Comparison of ENCODE assay signal across 8 cellular contexts in genomic region chr1:149886396-149887195, GRCh38. TPM values are rescaled to one million over a fixed set of nuclear protein-coding genes. Genes with fewer than 3 reads are reported as not detected.
DNase-seq lines count a peak whose midpoint lies in the region; ATAC-seq, FAIRE-seq and TF ChIP-seq lines count a peak whose summit lies in the region.

No MANE protein-coding gene starts in this region.

- H3K36me3 ChIP-seq in SU-DHL-6 (ENCODE audit: low read length) (no peaks in the 10 kb centered on the region), heart right ventricle (no peaks in the 10 kb centered on the region), upper lobe of left lung (no peaks in the 10 kb centered on the region)

- no peaks in the 10 kb centered on the region for H3K79me2 ChIP-seq in SU-DHL-6 (ENCODE audit: insufficient read depth, low read length)

- peak; percentile 70 for FAIRE-seq in GM12891 (lab: Jason Lieb, UNC)

- WGBS in adipose tissue, 3 donors: 0 to 1% (median 0%) methylated on average over 62 of the region's 62 CpGs
- 0 to 1% methylated on average over 62 of the region's 62 CpGs for WGBS in heart right ventricle, 2 donors
- 0 to 1% methylated on average over 27 to 61 of the region's 62 CpGs for WGBS in upper lobe of left lung, 2 donors

- H3F3A ChIP-seq in SU-DHL-6 (ENCODE audit: insufficient read depth): peaks cover 52% of the 10 kb centered on the region

- H3K27me3 ChIP-seq in SU-DHL-6 (ENCODE audit: low read length): no peaks in the 10 kb centered on the region
- no peaks in the 10 kb centered on the region for H3K27me3 ChIP-seq in heart right ventricle
- no peaks in the 10 kb centered on the region for H3K27me3 ChIP-seq in upper lobe of left lung

- H3K4me3 ChIP-seq in SU-DHL-6 (ENCODE audit: insufficient read depth, low read length, poor library complexity, severe bottlenecking): peak overlapping the region; percentile 77
- H3K4me3 ChIP-seq in heart right ventricle: peak overlapping the region; percentile 55 to 95 (median 72)
- peak overlapping the region; percentile 54 to 67 (median 58) for H3K4me3 ChIP-seq in upper lobe of left lung

- H3K4me1 ChIP-seq in heart right ventricle: peaks cover 0 to 35% (median 30%) of the 10 kb centered on the region in 9 donors
- H3K4me1 ChIP-seq in upper lobe of left lung: peaks cover 15 to 26% (median 19%) of the 10 kb centered on the region in 4 donors

- ATAC-seq in HG02798 (IDR thresholded peaks at IDR 0.05; ENCODE audit: poor library complexity, unreplicated experiment) (peak; percentile 68), heart right ventricle (peak; percentile 83 to 91 (median 88)), upper lobe of left lung (ENCODE audit: low FRiP score in 2 of 2) (peak; percentile 89 to 94)

- H3K9me3 ChIP-seq in SU-DHL-6 (ENCODE audit: insufficient read depth, low read length) (no peaks in the 10 kb centered on the region), heart right ventricle (no peaks in the 10 kb centered on the region), upper lobe of left lung (no peaks in the 10 kb centered on the region)

- peak in 2 of 4 donors; percentile 47 to 93 for TF ChIP-seq EP300 in upper lobe of left lung (IDR thresholded peaks at IDR 0.05)

- no peaks in the 10 kb centered on the region for H3K9me2 ChIP-seq in SU-DHL-6 (replicated peaks; ENCODE audit: insufficient read depth, low read length)

- peak overlapping the region; percentile 78 for H3K4me2 ChIP-seq in SU-DHL-6 (ENCODE audit: low read depth, low read length, poor library complexity, severe bottlenecking)

- TF ChIP-seq CTCF in SU-DHL-6 (IDR thresholded peaks at IDR 0.05; ENCODE audit: insufficient read depth, low read length, poor library complexity, severe bottlenecking) (no peak), heart right ventricle (IDR thresholded peaks at IDR 0.05) (no peak), upper lobe of left lung (IDR thresholded peaks at IDR 0.05) (peak in 2 of 6 experiments; percentile 6 to 38)

- H3K27ac ChIP-seq in SU-DHL-6 (ENCODE audit: low read depth, low read length): peak overlapping the region; percentile 96
- peak overlapping the region; percentile 91 for H3K27ac ChIP-seq in adipose tissue (ENCODE audit: low read depth, low read length)
- peak overlapping the region; percentile 89 to 100 (median 98) for H3K27ac ChIP-seq in heart right ventricle
- peak overlapping the region; percentile 99 to 100 (median 100) for H3K27ac ChIP-seq in upper lobe of left lung

- DNase-seq in GM12891 (ENCODE audit: insufficient read length, low spot score): peak; percentile 56
- DNase-seq in NCI-H1417 treated with DMSO at 0.1 percent for 48 hours (lab: John Stamatoyannopoulos, UW): peak; percentile 98
- DNase-seq in heart right ventricle: peak; percentile 72 to 95
- peak; percentile 74 to 98 (median 84) for DNase-seq in posterior cingulate gyrus
- peak; percentile 91 to 95 for DNase-seq in upper lobe of left lung

- H3K9ac ChIP-seq in SU-DHL-6 (ENCODE audit: low read length): peak overlapping the region; percentile 67

- intact Hi-C loops in heart right ventricle (cut with DNase I): no loop called here
- intact Hi-C loops in posterior cingulate gyrus (cut with DNase I): no loop called here

- no peak overlapping the region for H2AFZ ChIP-seq in SU-DHL-6 (ENCODE audit: low read depth, low read length, severe bottlenecking)

- TF ChIP-seq POLR2A in GM12891 (IDR thresholded peaks at IDR 0.05; ENCODE audit: low read depth, low read length) (peak; percentile 97), upper lobe of left lung (IDR thresholded peaks at IDR 0.05) (peak; percentile 94 to 100 (median 100))

- no peaks in the 10 kb centered on the region for H4K20me1 ChIP-seq in SU-DHL-6 (ENCODE audit: low read depth, low read length)

TF ChIP-seq in GM12891, 5 proteins besides CTCF, POLR2A, EP300 and RAD21:
- peak; percentile 99 for TF ChIP-seq POU2F2 (IDR thresholded peaks at IDR 0.05; ENCODE audit: low read depth, low read length)
- TF ChIP-seq POLR2AphosphoS5 (IDR thresholded peaks at IDR 0.05; ENCODE audit: low read depth, low read length): peak; percentile 97
- no peak for TF ChIP-seq SPI1 (IDR thresholded peaks at IDR 0.05; ENCODE audit: low read depth, low read length)
- TF ChIP-seq TAF1 (IDR thresholded peaks at IDR 0.05; ENCODE audit: low read depth, low read length): peak; percentile 90
- no peak for TF ChIP-seq PAX5 (IDR thresholded peaks at IDR 0.05; ENCODE audit: insufficient read depth, low read length, severe bottlenecking)

RNA-seq across cellular contexts. Expression of gene BOLA1, which starts 12.8 kb away (rescaled TPM):
- 15.7 TPM for polyA plus RNA-seq in GM12891 (2012; ENCODE audit: low read depth, missing spikeins)
- polyA plus RNA-seq in adipose tissue: 10 to 100 TPM; 19.7 to 23.5 (median 21.7) TPM
- total RNA-seq in heart right ventricle: 10 to 100 TPM; 12.9 to 20.0 (median 15.8) TPM
- polyA plus RNA-seq in heart right ventricle: 10 to 100 TPM; 22.7 to 33.6 TPM
- total RNA-seq in upper lobe of left lung: 10 to 100 TPM; 11.1 to 23.0 (median 14.5) TPM

RNA-seq across cellular contexts. Expression of gene SV2A, which starts 31.0 kb away (rescaled TPM):
- polyA plus RNA-seq in GM12891 (2012; ENCODE audit: low read depth, missing spikeins): 6.9 TPM
- under 1 TPM; 0.33 to 0.94 (median 0.45) TPM for polyA plus RNA-seq in adipose tissue
- total RNA-seq in heart right ventricle: under 1 TPM; 0.14 to 0.68 (median 0.31) TPM
- under 1 TPM; 0.44 to 0.48 TPM for polyA plus RNA-seq in heart right ventricle
- total RNA-seq in upper lobe of left lung: 1 to 10 TPM in 3 of 6 donors, under 1 TPM in 3; 0.44 to 1.6 (median 0.98) TPM

RNA-seq across cellular contexts. Expression of gene SF3B4, which starts 41.0 kb away (rescaled TPM):
- polyA plus RNA-seq in GM12891 (2012; ENCODE audit: low read depth, missing spikeins): 52.4 TPM
- 10 to 100 TPM; 13.0 to 34.8 (median 23.6) TPM for polyA plus RNA-seq in adipose tissue
- 10 to 100 TPM; 19.8 to 31.9 (median 26.2) TPM for total RNA-seq in heart right ventricle
- 10 to 100 TPM; 12.6 to 20.3 TPM for polyA plus RNA-seq in heart right ventricle
- 10 to 100 TPM in 5 of 6 donors, 1 to 10 TPM in 1; 9.4 to 49.1 (median 15.2) TPM for total RNA-seq in upper lobe of left lung

RNA-seq across cellular contexts. Expression of gene MTMR11, which starts 50.1 kb away (rescaled TPM):
- polyA plus RNA-seq in GM12891 (2012; ENCODE audit: low read depth, missing spikeins): 0.73 TPM
- polyA plus RNA-seq in adipose tissue: 1 to 10 TPM; 1.4 to 7.3 (median 2.1) TPM
- total RNA-seq in heart right ventricle: 1 to 10 TPM in 9 of 10 donors, under 1 TPM in 1; 0.95 to 5.3 (median 2.5) TPM
- 1 to 10 TPM; 1.9 to 5.3 TPM for polyA plus RNA-seq in heart right ventricle
- total RNA-seq in upper lobe of left lung: 10 to 100 TPM in 4 of 6 donors, 1 to 10 TPM in 2; 5.9 to 19.9 (median 13.6) TPM

Comparison
In these comparisons a context has a peak if more than half of its experiments do, and no peak if none do; other contexts are left out.
1. Peak in every context shown above with its lines: DNase-seq, ATAC-seq, H3K4me3 ChIP-seq and H3K27ac ChIP-seq.